In genomic region chr3:89049119-89049518, GRCh38 we compare ENCODE assay signal across 1 cellular context.
TF ChIP-seq lines count a peak whose summit lies in the region.

No MANE protein-coding gene starts in this region.

TF ChIP-seq in HepG2, 621 proteins besides CTCF, POLR2A, EP300 and RAD21 (continued from another document):
- TF ChIP-seq, protein P1, sequence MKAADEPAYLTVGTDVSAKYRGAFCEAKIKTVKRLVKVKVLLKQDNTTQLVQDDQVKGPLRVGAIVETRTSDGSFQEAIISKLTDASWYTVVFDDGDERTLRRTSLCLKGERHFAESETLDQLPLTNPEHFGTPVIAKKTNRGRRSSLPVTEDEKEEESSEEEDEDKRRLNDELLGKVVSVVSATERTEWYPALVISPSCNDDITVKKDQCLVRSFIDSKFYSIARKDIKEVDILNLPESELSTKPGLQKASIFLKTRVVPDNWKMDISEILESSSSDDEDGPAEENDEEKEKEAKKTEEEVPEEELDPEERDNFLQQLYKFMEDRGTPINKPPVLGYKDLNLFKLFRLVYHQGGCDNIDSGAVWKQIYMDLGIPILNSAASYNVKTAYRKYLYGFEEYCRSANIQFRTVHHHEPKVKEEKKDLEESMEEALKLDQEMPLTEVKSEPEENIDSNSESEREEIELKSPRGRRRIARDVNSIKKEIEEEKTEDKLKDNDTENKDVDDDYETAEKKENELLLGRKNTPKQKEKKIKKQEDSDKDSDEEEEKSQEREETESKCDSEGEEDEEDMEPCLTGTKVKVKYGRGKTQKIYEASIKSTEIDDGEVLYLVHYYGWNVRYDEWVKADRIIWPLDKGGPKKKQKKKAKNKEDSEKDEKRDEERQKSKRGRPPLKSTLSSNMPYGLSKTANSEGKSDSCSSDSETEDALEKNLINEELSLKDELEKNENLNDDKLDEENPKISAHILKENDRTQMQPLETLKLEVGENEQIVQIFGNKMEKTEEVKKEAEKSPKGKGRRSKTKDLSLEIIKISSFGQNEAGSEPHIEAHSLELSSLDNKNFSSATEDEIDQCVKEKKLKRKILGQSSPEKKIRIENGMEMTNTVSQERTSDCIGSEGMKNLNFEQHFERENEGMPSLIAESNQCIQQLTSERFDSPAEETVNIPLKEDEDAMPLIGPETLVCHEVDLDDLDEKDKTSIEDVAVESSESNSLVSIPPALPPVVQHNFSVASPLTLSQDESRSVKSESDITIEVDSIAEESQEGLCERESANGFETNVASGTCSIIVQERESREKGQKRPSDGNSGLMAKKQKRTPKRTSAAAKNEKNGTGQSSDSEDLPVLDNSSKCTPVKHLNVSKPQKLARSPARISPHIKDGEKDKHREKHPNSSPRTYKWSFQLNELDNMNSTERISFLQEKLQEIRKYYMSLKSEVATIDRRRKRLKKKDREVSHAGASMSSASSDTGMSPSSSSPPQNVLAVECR (CRISPR knock-in tag; IDR thresholded peaks at IDR 0.05; ENCODE audit: borderline replicate concordance), result no peak
- TF ChIP-seq STAG1 (CRISPR knock-in tag; IDR thresholded peaks at IDR 0.05) (peak; percentile 37), ZNF629 (CRISPR knock-in tag; conservative IDR thresholded peaks at IDR 0.05) (no peak)
